ENCODE assay signal across 18 cellular contexts in genomic region chr1:231642600-231643332, GRCh38. TPM values are rescaled to one million over a fixed set of nuclear protein-coding genes. Genes with fewer than 3 reads are reported as not detected.
DNase-seq lines count a peak whose midpoint lies in the region; ATAC-seq, FAIRE-seq and TF ChIP-seq lines count a peak whose summit lies in the region.
"Had no signal": no experiment of that assay in that cellular context is flagged by ENCODE, and none has a peak within 500 bp of the region (broad histone marks: within the 10 kb centered on the region; RNA-seq: fewer than 3 reads in every experiment).

No MANE protein-coding gene starts in this region.

- H3K36me3 Mint-ChIP-seq in naive thymus-derived CD4-positive, alpha-beta T cell, result peaks cover 7 to 32% (median 14%) of the 10 kb centered on the region in 5 donors
- peaks cover 27 to 35% of the 10 kb centered on the region in 2 donors for H3K36me3 Mint-ChIP-seq in CD14-positive monocyte
- H3K36me3 Mint-ChIP-seq: natural killer cell had no signal

- peaks cover 7 to 75% (median 63%) of the 10 kb centered on the region in 7 donors for H3K4me1 Mint-ChIP-seq in naive thymus-derived CD4-positive, alpha-beta T cell
- H3K4me1 Mint-ChIP-seq in CD14-positive monocyte, result peaks cover 30% of the 10 kb centered on the region

- H3K27ac ChIP-seq in A549 (no peak overlapping the region), cingulate gyrus (ENCODE audit: low read depth, low read length) (peak overlapping the region; percentile 57)
- H3K27ac ChIP-seq in naive thymus-derived CD4-positive, alpha-beta T cell (ENCODE audit: low read depth, low read length), result no peak overlapping the region
- H3K27ac ChIP-seq: hepatocyte had no signal

- intact Hi-C loops in naive thymus-derived CD4-positive, alpha-beta T cell (cut with micrococcal nuclease), result no loop called here
- intact Hi-C loops in CD14-positive monocyte (cut with micrococcal nuclease), result no loop called here

- H3K27me3 Mint-ChIP-seq in naive thymus-derived CD4-positive, alpha-beta T cell, result no peaks in the 10 kb centered on the region
- peaks cover 0 to 2% (median 0%) of the 10 kb centered on the region in 3 donors for H3K27me3 Mint-ChIP-seq in CD14-positive monocyte (ENCODE audit: low read depth in 3 of 3)

- H3K9me3 ChIP-seq in A549, result no peaks in the 10 kb centered on the region
- H3K9me3 ChIP-seq in naive thymus-derived CD4-positive, alpha-beta T cell (ENCODE audit: control insufficient read depth in 2 of 3, low read length in 3 of 3), result no peaks in the 10 kb centered on the region

- peak overlapping the region in 1 of 10 donors; percentile 35 for H3K4me3 Mint-ChIP-seq in naive thymus-derived CD4-positive, alpha-beta T cell
- H3K4me3 Mint-ChIP-seq in CD14-positive monocyte, result no peak overlapping the region
- H3K4me3 Mint-ChIP-seq: CD8-positive, alpha-beta memory T cell; natural killer cell had no signal

- no peak for TF ChIP-seq CTCF in A549 (IDR thresholded peaks at IDR 0.05)
- TF ChIP-seq CTCF in LNCaP clone FGC (IDR thresholded peaks at IDR 0.05; ENCODE audit: control insufficient read depth, extremely low read depth, insufficient read depth), result 0 out of 2 replicates have a peak, but pooled peaks have one; percentile 6
- no peak for TF ChIP-seq CTCF in CD14-positive monocyte (IDR thresholded peaks at IDR 0.05)

- TF ChIP-seq RAD21 in A549 (conservative IDR thresholded peaks at IDR 0.05 in 1 of 2, IDR thresholded peaks at IDR 0.05 in 1 of 2), result 0 out of 5 replicates have a peak, but pooled peaks have one; percentile 8 to 16

- TF ChIP-seq POLR2A in A549 (IDR thresholded peaks at IDR 0.05; ENCODE audit: low read length), result no peak

- no peak overlapping the region for H3K4me2 ChIP-seq in A549
- H3K4me2 ChIP-seq: hepatocyte had no signal

- no peaks in the 10 kb centered on the region for H3K27me3 ChIP-seq in naive thymus-derived CD4-positive, alpha-beta T cell (ENCODE audit: control insufficient read depth in 2 of 2, insufficient read depth in 2 of 2, low read length in 2 of 2)
- H3K27me3 ChIP-seq: hepatocyte had no signal

- no peak overlapping the region for H3K4me3 ChIP-seq in A549
- H3K4me3 ChIP-seq in LNCaP clone FGC (ENCODE audit: low read depth, low read length), result no peak overlapping the region
- H3K4me3 ChIP-seq in naive thymus-derived CD4-positive, alpha-beta T cell (ENCODE audit: low read length), result no peak overlapping the region
- H3K4me3 ChIP-seq: hepatocyte had no signal

- POLR2A ChIA-PET in A549 (lab: Yijun Ruan, JAX), result no interaction called here
- POLR2A ChIA-PET in naive thymus-derived CD4-positive, alpha-beta T cell (lab: Charles Lee), result no interaction called here

- ATAC-seq in A549 (no peak), HG03354 (IDR thresholded peaks at IDR 0.05; ENCODE audit: poor library complexity, severe bottlenecking, unreplicated experiment) (no peak)
- ATAC-seq in naive thymus-derived CD4-positive, alpha-beta T cell, result no peak
- ATAC-seq: natural killer cell had no signal

- H3K36me3 ChIP-seq in naive thymus-derived CD4-positive, alpha-beta T cell (ENCODE audit: control insufficient read depth in 2 of 3, insufficient read depth in 3 of 3, low read length in 3 of 3), result no peaks in the 10 kb centered on the region

- H3K27ac Mint-ChIP-seq in naive thymus-derived CD4-positive, alpha-beta T cell, result peak overlapping the region in 7 of 9 donors; percentile 3 to 81 (median 37)
- H3K27ac Mint-ChIP-seq in CD14-positive monocyte, result peak overlapping the region in 3 of 7 donors; percentile 22 to 55 (median 46)
- H3K27ac Mint-ChIP-seq: CD8-positive, alpha-beta memory T cell; natural killer cell had no signal

- WGBS in A549 (ENCODE audit: missing lambda C conversion rate), result 56% methylated on average over 5 of the region's 5 CpGs

- DNase-seq in A549 (ENCODE audit: low read depth in 1 of 2, low spot score in 1 of 2) (no peak), LNCaP clone FGC (ENCODE audit: low read depth) (no peak), COLO668 (lab: John Stamatoyannopoulos, UW; ENCODE audit: unreplicated experiment) (no peak), NCI-H226 (no peak), CD14-positive monocyte (ENCODE audit: low spot score) (no peak)
- no peak for DNase-seq in naive thymus-derived CD4-positive, alpha-beta T cell
- DNase-seq: activated naive CD4-positive, alpha-beta T cell treated with Interleukin-2 at 50 U/mL for 16 hours; CD8-positive, alpha-beta memory T cell; HCEC 1CT; IMR-90; islet precursor cell; mammary epithelial cell; natural killer cell; NCI-H187; T-helper 1 cell had no signal

- H3K9me3 Mint-ChIP-seq in naive thymus-derived CD4-positive, alpha-beta T cell, result peaks cover 0 to 14% (median 2%) of the 10 kb centered on the region in 11 donors
- peaks cover 0 to 10% (median 5%) of the 10 kb centered on the region in 7 donors for H3K9me3 Mint-ChIP-seq in CD14-positive monocyte
- H3K9me3 Mint-ChIP-seq: natural killer cell had no signal

- H3K4me1 ChIP-seq in A549, result no peaks in the 10 kb centered on the region
- H3K4me1 ChIP-seq in naive thymus-derived CD4-positive, alpha-beta T cell (ENCODE audit: control insufficient read depth in 2 of 2, insufficient read depth in 2 of 2, low read length in 2 of 2), result no peaks in the 10 kb centered on the region

- CTCF ChIA-PET in A549 (lab: Yijun Ruan, JAX), result interaction anchor here (0.6 to 2.6 kb wide), 4 partner anchors 11 to 1724 kb away, joined by 3 to 11 read pairs (median 3); no protein-coding TSS in a partner anchor
- CTCF ChIA-PET in naive thymus-derived CD4-positive, alpha-beta T cell (lab: Charles Lee), result interaction anchor here (0.6 to 1.3 kb wide), 2 partner anchors 11 to 114 kb away, joined by 3 read pairs; no protein-coding TSS in a partner anchor

- no peak for TF ChIP-seq EP300 in A549 (IDR thresholded peaks at IDR 0.05)

- no peak for FAIRE-seq in A549 (lab: Jason Lieb, UNC)

TF ChIP-seq in A549, 52 proteins besides CTCF, POLR2A, EP300 and RAD21:
- no peak for TF ChIP-seq SMC3 (IDR thresholded peaks at IDR 0.05)
- no peak for TF ChIP-seq BCL3 (IDR thresholded peaks at IDR 0.05)

RNA-seq across cellular contexts. Expression of gene DISC1, which starts 16.2 kb away (rescaled TPM):
- 0.67 and 0.74 TPM in 2 replicates for polyA plus RNA-seq in A549 (2011; rRNA removed)
- 0.12 and 0.27 TPM in 2 replicates for polyA plus RNA-seq in A549 (2012; cell fraction: cytosol; rRNA removed)
- 0.49 and 0.60 TPM in 2 replicates for polyA plus RNA-seq in A549 (2012; cell fraction: nucleus; rRNA removed)
- 0.31 to 0.50 TPM (median 0.39 TPM) in 3 replicates for polyA plus RNA-seq in A549 (2017; fragmentation: RNase III; extraction: RNeasy Plus Mini Kit Qiagen cat#74134 plus additional on column Dnase treatment)
- 1.7 and 1.8 TPM in 2 replicates for polyA minus RNA-seq in A549 (2011; rRNA and poly(A)+ RNA removed)
- total RNA-seq in naive thymus-derived CD4-positive, alpha-beta T cell, result 10 to 100 TPM; 17.1 to 33.8 (median 23.5) TPM
- 1 to 10 TPM; 7.8 to 9.0 TPM for polyA plus RNA-seq in naive thymus-derived CD4-positive, alpha-beta T cell
- polyA plus RNA-seq in CD14-positive monocyte, result 1 to 10 TPM; 5.5 to 5.8 TPM
